ENCODE assay signal across 19 cellular contexts in genomic region chr6:133959667-133960368, GRCh38. TPM values are rescaled to one million over a fixed set of nuclear protein-coding genes. Genes with fewer than 3 reads are reported as not detected.
DNase-seq lines count a peak whose midpoint lies in the region; ATAC-seq and TF ChIP-seq lines count a peak whose summit lies in the region.
"Had no signal": no experiment of that assay in that cellular context is flagged by ENCODE, and none has a peak within 500 bp of the region (broad histone marks: within the 10 kb centered on the region; RNA-seq: fewer than 3 reads in every experiment).

No MANE protein-coding gene starts in this region.

- peaks cover 8% of the 10 kb centered on the region for H3K36me3 Mint-ChIP-seq in stimulated activated naive CD8-positive, alpha-beta T cell treated with anti-CD3 and anti-CD28 coated beads, Interleukin-15, Interleukin-2, amounts not matched to agents 100 ng/mL and 50 ng/mL, for 24 hours (ENCODE audit: low read depth)
- H3K36me3 Mint-ChIP-seq in WTC11 (no peaks in the 10 kb centered on the region), immature natural killer cell (no peaks in the 10 kb centered on the region)
- peaks cover 6% of the 10 kb centered on the region for H3K36me3 Mint-ChIP-seq in stimulated activated memory B cell treated with anti-CD40 and anti-IgM and Interleukin-4, amounts not matched to agents 10 μg/mL and 1 μg/mL and 100 μg/mL, for 72 hours

- H3K9me3 Mint-ChIP-seq in stimulated activated naive CD8-positive, alpha-beta T cell treated with anti-CD3 and anti-CD28 coated beads, Interleukin-15, Interleukin-2, amounts not matched to agents 100 ng/mL and 50 ng/mL, for 24 hours, result no peaks in the 10 kb centered on the region
- H3K9me3 Mint-ChIP-seq in stimulated activated naive CD8-positive, alpha-beta T cell treated with anti-CD3 and anti-CD28 coated beads, Interleukin-15, amount 100 ng/mL, for 72 hours, result no peaks in the 10 kb centered on the region
- H3K9me3 Mint-ChIP-seq in WTC11 (no peaks in the 10 kb centered on the region), immature natural killer cell (no peaks in the 10 kb centered on the region)
- no peaks in the 10 kb centered on the region for H3K9me3 Mint-ChIP-seq in stimulated activated memory B cell treated with anti-CD40 and anti-IgM and Interleukin-4, amounts not matched to agents 10 μg/mL and 1 μg/mL and 100 μg/mL, for 72 hours
- H3K9me3 Mint-ChIP-seq: GM23338 had no signal

- no peak for DNase-seq in stimulated activated naive CD8-positive, alpha-beta T cell treated with anti-CD3 and anti-CD28 coated beads, Interleukin-15, amount 100 ng/mL, for 72 hours
- DNase-seq in WTC11 (ENCODE audit: low spot score) (no peak), immature natural killer cell (no peak), ACHN (no peak)
- DNase-seq: COR-L47, DMS153, KBM-7, NCI-H1048, NCI-H1436 treated with DMSO at 0.1 percent for 48 hours, NCI-H2029 treated with DMSO at 0.1 percent for 48 hours, NCI-H510A, SHP77, SK-N-SH had no signal

- H3K27me3 Mint-ChIP-seq in stimulated activated naive CD8-positive, alpha-beta T cell treated with anti-CD3 and anti-CD28 coated beads, Interleukin-15, Interleukin-2, amounts not matched to agents 100 ng/mL and 50 ng/mL, for 24 hours, result no peaks in the 10 kb centered on the region
- no peaks in the 10 kb centered on the region for H3K27me3 Mint-ChIP-seq in stimulated activated naive CD8-positive, alpha-beta T cell treated with anti-CD3 and anti-CD28 coated beads, Interleukin-15, amount 100 ng/mL, for 72 hours
- H3K27me3 Mint-ChIP-seq in WTC11 (ENCODE audit: low read depth) (no peaks in the 10 kb centered on the region), immature natural killer cell (ENCODE audit: low read depth in 3 of 3) (no peaks in the 10 kb centered on the region)
- no peaks in the 10 kb centered on the region for H3K27me3 Mint-ChIP-seq in stimulated activated memory B cell treated with anti-CD40 and anti-IgM and Interleukin-4, amounts not matched to agents 10 μg/mL and 1 μg/mL and 100 μg/mL, for 72 hours

- POLR2A ChIA-PET in WTC11 (lab: Charles Lee), result interaction anchor here (0.5 kb wide), 1 partner anchor 110 kb away, joined by 3 read pairs; no protein-coding TSS in a partner anchor

- no peak for TF ChIP-seq CTCF in WTC11 (IDR thresholded peaks at IDR 0.05)

- no peak for ATAC-seq in stimulated activated naive CD8-positive, alpha-beta T cell treated with anti-CD3 and anti-CD28 coated beads, Interleukin-15, amount 100 ng/mL, for 72 hours
- no peak for ATAC-seq in WTC11
- no peak for ATAC-seq in stimulated activated memory B cell treated with anti-CD40 and anti-IgM and Interleukin-4, amounts not matched to agents 10 μg/mL and 1 μg/mL and 100 μg/mL, for 72 hours
- ATAC-seq in HG03354 (IDR thresholded peaks at IDR 0.05; ENCODE audit: poor library complexity, severe bottlenecking, unreplicated experiment), result no peak
- ATAC-seq in GM21381 (IDR thresholded peaks at IDR 0.05; ENCODE audit: unreplicated experiment), result no peak
- ATAC-seq: GM23338, HCT116 had no signal

- in situ Hi-C loops in ACHN (cut with HindIII; ENCODE audit: low pct_ligation_motif_present, low pct_unique_long_range_greater_than_20kb, low sequenced_read_pairs), result no loop called here

- CTCF ChIA-PET in WTC11 (lab: Charles Lee), result interaction anchor here (0.6 to 1.2 kb wide), 2 partner anchors 13 to 122 kb away, joined by 3 to 4 read pairs; no protein-coding TSS in a partner anchor

- H3K4me3 Mint-ChIP-seq in stimulated activated naive CD8-positive, alpha-beta T cell treated with anti-CD3 and anti-CD28 coated beads, Interleukin-15, Interleukin-2, amounts not matched to agents 100 ng/mL and 50 ng/mL, for 24 hours, result no peak overlapping the region
- no peak overlapping the region for H3K4me3 Mint-ChIP-seq in stimulated activated naive CD8-positive, alpha-beta T cell treated with anti-CD3 and anti-CD28 coated beads, Interleukin-15, amount 100 ng/mL, for 72 hours
- H3K4me3 Mint-ChIP-seq in WTC11, result no peak overlapping the region
- H3K4me3 Mint-ChIP-seq in immature natural killer cell, result peak overlapping the region; percentile 25 to 73 (median 56)
- H3K4me3 Mint-ChIP-seq in stimulated activated memory B cell treated with anti-CD40 and anti-IgM and Interleukin-4, amounts not matched to agents 10 μg/mL and 1 μg/mL and 100 μg/mL, for 72 hours, result no peak overlapping the region
- H3K4me3 Mint-ChIP-seq: GM23338 had no signal

- peaks cover 85% of the 10 kb centered on the region for H3K4me1 Mint-ChIP-seq in stimulated activated naive CD8-positive, alpha-beta T cell treated with anti-CD3 and anti-CD28 coated beads, Interleukin-15, Interleukin-2, amounts not matched to agents 100 ng/mL and 50 ng/mL, for 24 hours (ENCODE audit: low read depth)
- peaks cover 78% of the 10 kb centered on the region for H3K4me1 Mint-ChIP-seq in stimulated activated naive CD8-positive, alpha-beta T cell treated with anti-CD3 and anti-CD28 coated beads, Interleukin-15, amount 100 ng/mL, for 72 hours
- H3K4me1 Mint-ChIP-seq in WTC11 (peaks cover 28% of the 10 kb centered on the region), immature natural killer cell (peaks cover 74 to 95% of the 10 kb centered on the region in 2 donors)
- peaks cover 72% of the 10 kb centered on the region for H3K4me1 Mint-ChIP-seq in stimulated activated memory B cell treated with anti-CD40 and anti-IgM and Interleukin-4, amounts not matched to agents 10 μg/mL and 1 μg/mL and 100 μg/mL, for 72 hours

- H3K27ac Mint-ChIP-seq in stimulated activated naive CD8-positive, alpha-beta T cell treated with anti-CD3 and anti-CD28 coated beads, Interleukin-15, Interleukin-2, amounts not matched to agents 100 ng/mL and 50 ng/mL, for 24 hours, result peak overlapping the region; percentile 39
- no peak overlapping the region for H3K27ac Mint-ChIP-seq in stimulated activated naive CD8-positive, alpha-beta T cell treated with anti-CD3 and anti-CD28 coated beads, Interleukin-15, amount 100 ng/mL, for 72 hours
- H3K27ac Mint-ChIP-seq in WTC11 (0 out of 2 replicates have a peak overlapping the region, but pooled peaks have one; percentile 27), immature natural killer cell (peak overlapping the region; percentile 81 to 87 (median 84))
- H3K27ac Mint-ChIP-seq in stimulated activated memory B cell treated with anti-CD40 and anti-IgM and Interleukin-4, amounts not matched to agents 10 μg/mL and 1 μg/mL and 100 μg/mL, for 72 hours, result peak overlapping the region; percentile 44
- H3K27ac Mint-ChIP-seq: GM23338 had no signal

TF ChIP-seq in WTC11, 78 proteins besides CTCF, POLR2A, EP300 and RAD21:
- TF ChIP-seq ZNF281 (CRISPR knock-in tag; IDR thresholded peaks at IDR 0.05), result no peak
- TF ChIP-seq NR1H2 (CRISPR knock-in tag; IDR thresholded peaks at IDR 0.05), result no peak
- no peak for TF ChIP-seq ERG (CRISPR knock-in tag; IDR thresholded peaks at IDR 0.05)
- no peak for TF ChIP-seq ZSCAN18 (CRISPR knock-in tag; IDR thresholded peaks at IDR 0.05)
- TF ChIP-seq ZNF263 (CRISPR knock-in tag; IDR thresholded peaks at IDR 0.05; ENCODE audit: low read depth), result no peak
- TF ChIP-seq ZNF138 (CRISPR knock-in tag; conservative IDR thresholded peaks at IDR 0.05), result no peak
- TF ChIP-seq RORB (CRISPR knock-in tag; IDR thresholded peaks at IDR 0.05), result no peak
- TF ChIP-seq ELF4 (CRISPR knock-in tag; IDR thresholded peaks at IDR 0.05; ENCODE audit: low read depth), result no peak
- TF ChIP-seq, protein P1, sequence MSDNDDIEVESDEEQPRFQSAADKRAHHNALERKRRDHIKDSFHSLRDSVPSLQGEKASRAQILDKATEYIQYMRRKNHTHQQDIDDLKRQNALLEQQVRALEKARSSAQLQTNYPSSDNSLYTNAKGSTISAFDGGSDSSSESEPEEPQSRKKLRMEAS (CRISPR knock-in tag; IDR thresholded peaks at IDR 0.05), result no peak

RNA-seq across cellular contexts. Expression of gene TBPL1, which starts 6.8 kb away (rescaled TPM):
- total RNA-seq in WTC11 (2021), result 39.8 to 44.0 TPM (median 42.1 TPM) in 3 replicates
- 10 to 100 TPM; 62.5 to 77.7 (median 67.1) TPM for polyA plus RNA-seq in immature natural killer cell

Comparison
In these comparisons a context has a peak if more than half of its experiments do, and no peak if none do; other contexts are left out.
1. H3K27ac Mint-ChIP-seq: peak in stimulated activated naive CD8-positive, alpha-beta T cell treated with anti-CD3 and anti-CD28 coated beads, Interleukin-15, Interleukin-2, amounts not matched to agents 100 ng/mL and 50 ng/mL, for 24 hours (single experiment), WTC11 (single experiment), immature natural killer cell (6 of 6) and stimulated activated memory B cell treated with anti-CD40 and anti-IgM and Interleukin-4, amounts not matched to agents 10 μg/mL and 1 μg/mL and 100 μg/mL, for 72 hours (single experiment); none in stimulated activated naive CD8-positive, alpha-beta T cell treated with anti-CD3 and anti-CD28 coated beads, Interleukin-15, amount 100 ng/mL, for 72 hours (0 of 2).
2. H3K4me3 Mint-ChIP-seq: peak in immature natural killer cell (5 of 5); none in stimulated activated naive CD8-positive, alpha-beta T cell treated with anti-CD3 and anti-CD28 coated beads, Interleukin-15, Interleukin-2, amounts not matched to agents 100 ng/mL and 50 ng/mL, for 24 hours (single experiment), stimulated activated naive CD8-positive, alpha-beta T cell treated with anti-CD3 and anti-CD28 coated beads, Interleukin-15, amount 100 ng/mL, for 72 hours (0 of 2), WTC11 (single experiment) and stimulated activated memory B cell treated with anti-CD40 and anti-IgM and Interleukin-4, amounts not matched to agents 10 μg/mL and 1 μg/mL and 100 μg/mL, for 72 hours (single experiment).